Comparison of ENCODE assay signal across 26 cellular contexts in genomic region chr11:41099654-41100053, GRCh38.
"Had no signal": no experiment of that assay in that cellular context is flagged by ENCODE, and none has a peak within 500 bp of the region (broad histone marks: within the 10 kb centered on the region; RNA-seq: fewer than 3 reads in every experiment).

No MANE protein-coding gene starts in this region.

- H3K36me3 ChIP-seq: colonic mucosa, esophagus squamous epithelium, gastrocnemius medialis, heart right ventricle, left lung, lower lobe of right lung had no signal

- H3K4me3 ChIP-seq: colonic mucosa, esophagus squamous epithelium, gastrocnemius medialis, heart right ventricle, left lung, lower lobe of right lung, mucosa of descending colon had no signal

- H3K4me1 ChIP-seq: colonic mucosa, esophagus squamous epithelium, gastrocnemius medialis, heart right ventricle, left lung, lower lobe of right lung had no signal

- H3K27ac ChIP-seq: colonic mucosa, epithelial cell of prostate, esophagus squamous epithelium, gastrocnemius medialis, heart right ventricle, left lung, lower lobe of right lung had no signal

- ATAC-seq: effector memory CD8-positive, alpha-beta T cell; esophagus mucosa; gastrocnemius medialis; heart right ventricle; left cardiac atrium; left lung; left ventricle myocardium superior; lower lobe of right lung; mucosa of descending colon had no signal

- H3K9me3 ChIP-seq: gastrocnemius medialis, left lung, lower lobe of right lung had no signal

- H3K27me3 ChIP-seq: colonic mucosa, esophagus squamous epithelium, gastrocnemius medialis, heart right ventricle, left lung had no signal

- DNase-seq: colonic mucosa; cortex of kidney; effector CD8-positive, alpha-beta T cell; effector memory CD8-positive, alpha-beta T cell; endodermal cell; erythroblast; esophagus squamous epithelium; foreskin fibroblast; foreskin melanocyte; gastrocnemius medialis; glutamatergic neuron; head of caudate nucleus; heart right ventricle; hippocampal formation; left cardiac atrium; left lung; left ventricle myocardium superior; lower lobe of right lung; mesenchymal stem cell; mucosa of descending colon; naive B cell had no signal

- FAIRE-seq: endometrium, islet of Langerhans, keratinocyte had no signal
